1 cellular context compared by ENCODE assay signal in the genomic region with DNA sequence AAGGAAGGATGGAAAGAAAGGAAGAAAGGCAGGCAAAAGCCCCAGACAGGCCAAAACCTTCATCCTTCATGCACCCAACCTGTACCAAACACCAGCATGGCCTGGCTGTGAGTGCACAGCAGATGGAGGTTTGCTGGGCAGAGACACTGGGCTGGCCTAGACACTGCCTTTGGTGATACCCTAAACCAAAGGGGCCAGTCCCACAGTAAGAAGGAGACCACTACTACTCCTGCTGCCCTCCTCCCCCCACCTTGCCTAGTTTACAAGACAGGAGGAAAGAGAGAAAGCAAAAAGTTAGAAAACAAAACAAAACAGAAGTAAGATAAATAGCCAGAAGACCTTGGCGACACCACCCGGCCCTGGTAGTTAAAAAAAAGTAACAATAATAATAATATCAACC.
TF ChIP-seq lines count a peak whose summit lies in the region.

No MANE protein-coding gene starts in this region.

TF ChIP-seq in K562, 482 proteins besides CTCF, POLR2A, EP300 and RAD21:
- no peak for TF ChIP-seq MIER1 (IDR thresholded peaks at IDR 0.05; ENCODE audit: low read depth)
- TF ChIP-seq ZNF140 (CRISPR knock-in tag; IDR thresholded peaks at IDR 0.05) = no peak
